In genomic region chr6:119612871-119613515, GRCh38 we compare ENCODE assay signal across 21 cellular contexts.
DNase-seq lines count a peak whose midpoint lies in the region; ATAC-seq and TF ChIP-seq lines count a peak whose summit lies in the region.
"Had no signal": no experiment of that assay in that cellular context is flagged by ENCODE, and none has a peak within 500 bp of the region (broad histone marks: within the 10 kb centered on the region; RNA-seq: fewer than 3 reads in every experiment).

No MANE protein-coding gene starts in this region.

- no peak overlapping the region for H4K8ac ChIP-seq in H9 (replicated peaks; ENCODE audit: insufficient read length, low read depth, low read length)

- H3T11ph ChIP-seq in H9 (ENCODE audit: low read length) = no peak overlapping the region

- H2BK12ac ChIP-seq in H9 (ENCODE audit: insufficient read length, low read depth, low read length) = no peak overlapping the region

- dilution Hi-C loops in mammary epithelial cell (cut with HindIII; ENCODE audit: low sequenced_read_pairs) = no loop called here

- no peak overlapping the region for H2BK5ac ChIP-seq in H9 (ENCODE audit: insufficient read length, low read length)

- H3K79me2 ChIP-seq in mammary epithelial cell (ENCODE audit: insufficient read depth, low read length) (no peaks in the 10 kb centered on the region), H9 (ENCODE audit: insufficient read depth, low read length) (no peaks in the 10 kb centered on the region)

- H3K9me3 Mint-ChIP-seq in MCF 10A (ENCODE audit: unreplicated experiment) (no peaks in the 10 kb centered on the region), H9 (no peaks in the 10 kb centered on the region)

- no peaks in the 10 kb centered on the region for H3K27me3 ChIP-seq in mammary epithelial cell (ENCODE audit: insufficient read depth, low read length)
- no peaks in the 10 kb centered on the region for H3K27me3 ChIP-seq in H9 (ENCODE audit: insufficient read depth, low read length)
- H3K27me3 ChIP-seq: cardiac muscle cell, thyroid gland had no signal

- H3K27ac Mint-ChIP-seq in MCF 10A (ENCODE audit: low read depth, unreplicated experiment) (no peak overlapping the region), H9 (no peak overlapping the region)
- H3K27ac Mint-ChIP-seq: activated naive CD8-positive, alpha-beta T cell; CD4-positive, CD25-positive, alpha-beta regulatory T cell had no signal

- no peak for ATAC-seq in GM18870 (IDR thresholded peaks at IDR 0.05; ENCODE audit: unreplicated experiment)
- ATAC-seq: psoas muscle had no signal

- intact Hi-C loops in mammary epithelial cell (cut with micrococcal nuclease) = no loop called here
- intact Hi-C loops in MCF 10A (cut with micrococcal nuclease) = no loop called here

- H4K5ac ChIP-seq in H9 (ENCODE audit: insufficient read length, low read depth, low read length) = no peak overlapping the region

- no peak overlapping the region for H4K91ac ChIP-seq in H9 (ENCODE audit: insufficient read length, low read depth, low read length)

- H3K14ac ChIP-seq in H9 (ENCODE audit: insufficient read depth, low read length) = no peak overlapping the region

- WGBS in mammary epithelial cell (ENCODE audit: low coverage, missing lambda C conversion rate) = 100% methylated on average over 1 of the region's 1 CpG
- WGBS in H9 (ENCODE audit: extremely low coverage, insufficient read length, low lambda C conversion rate) = no CpG with 5 or more reads among the region's 1 CpG

- no peak overlapping the region for H3K18ac ChIP-seq in H9 (ENCODE audit: insufficient read length, low read depth, low read length)

- H4K20me1 ChIP-seq in mammary epithelial cell (ENCODE audit: insufficient read depth, low read length) = no peaks in the 10 kb centered on the region
- no peaks in the 10 kb centered on the region for H4K20me1 ChIP-seq in H9 (ENCODE audit: control insufficient read depth, insufficient read depth, insufficient read length)

- no peak overlapping the region for H3K23ac ChIP-seq in H9 (ENCODE audit: insufficient read length, low read depth, low read length)

- H3K36me3 Mint-ChIP-seq in MCF 10A (ENCODE audit: insufficient read depth, unreplicated experiment) (no peaks in the 10 kb centered on the region), H9 (ENCODE audit: insufficient read depth in 1 of 3, low read depth in 3 of 3) (no peaks in the 10 kb centered on the region)
- H3K36me3 Mint-ChIP-seq: activated naive CD8-positive, alpha-beta T cell; CD4-positive, CD25-positive, alpha-beta regulatory T cell; mesothelial cell of epicardium had no signal

- no peaks in the 10 kb centered on the region for H3K79me1 ChIP-seq in H9 (ENCODE audit: insufficient read depth, low read depth, low read length, poor library complexity, severe bottlenecking)

- in situ Hi-C loops in mammary epithelial cell (cut with MboI; ENCODE audit: low sequenced_read_pairs in 2 of 2) = no loop called here
- in situ Hi-C loops in astrocyte of the spinal cord (cut with HindIII; ENCODE audit: low sequenced_read_pairs) = no loop called here

- CTCF ChIA-PET in mammary epithelial cell (lab: Charles Lee; ENCODE audit: low non-redundant PET) = no interaction called here
- CTCF ChIA-PET in MCF 10A (lab: Yijun Ruan, JAX) = no interaction called here

- H2BK20ac ChIP-seq in H9 (ENCODE audit: low read depth, low read length, poor library complexity, severe bottlenecking) = no peak overlapping the region

- H3K4me3 ChIP-seq in mammary epithelial cell (replicated peaks in 1 of 3; ENCODE audit: insufficient read depth in 1 of 3, low read depth in 2 of 3, low read length in 3 of 3) (no peak overlapping the region), astrocyte of the spinal cord (ENCODE audit: low read depth, low read length) (no peak overlapping the region)
- H3K4me3 ChIP-seq: cardiac muscle cell, psoas muscle, thyroid gland had no signal

- no peaks in the 10 kb centered on the region for H3K9me3 ChIP-seq in mammary epithelial cell (replicated peaks; ENCODE audit: insufficient read depth, low read length)
- H3K9me3 ChIP-seq in H9 (ENCODE audit: control insufficient read depth, low read depth, low read length) = no peaks in the 10 kb centered on the region
- H3K9me3 ChIP-seq: psoas muscle, thyroid gland had no signal

- no peak overlapping the region for H2AK5ac ChIP-seq in H9 (ENCODE audit: insufficient read length, low read length)

- H3K27ac ChIP-seq in mammary epithelial cell (ENCODE audit: insufficient read depth, low read depth, low read length) (no peak overlapping the region), H9 (ENCODE audit: insufficient read length, low read depth, low read length) (no peak overlapping the region)
- H3K27ac ChIP-seq: cardiac muscle cell, psoas muscle, thyroid gland had no signal

- no TSS peak for BruUV-seq in mammary epithelial cell (replicated peaks; lab: Mats Ljungman, UMichigan)
- no TSS peak for BruUV-seq in MCF 10A (replicated peaks; lab: Mats Ljungman, UMichigan)

- no peak overlapping the region for H3K9ac ChIP-seq in mammary epithelial cell (ENCODE audit: insufficient read depth, low read length)
- H3K9ac ChIP-seq in H9 (ENCODE audit: extremely low read depth, insufficient read length, low read length) = no peak overlapping the region

- no peak overlapping the region for H2BK120ac ChIP-seq in H9 (ENCODE audit: low read depth, low read length, poor library complexity, severe bottlenecking)

- H3K4me1 ChIP-seq in mammary epithelial cell (ENCODE audit: insufficient read depth, low read length) = peaks cover 11% of the 10 kb centered on the region
- no peaks in the 10 kb centered on the region; the same call in 1 of the 2 replicates for H3K4me1 ChIP-seq in H9 (ENCODE audit: insufficient read depth, low read length)
- H3K4me1 ChIP-seq: psoas muscle, thyroid gland had no signal

- H2AFZ ChIP-seq in mammary epithelial cell (ENCODE audit: low read depth, low read length) (peak overlapping the region; percentile 5), H9 (ENCODE audit: low read length) (no peak overlapping the region)

- no peak overlapping the region for H3K4me2 ChIP-seq in mammary epithelial cell (ENCODE audit: insufficient read depth, low read depth, low read length)
- no peak overlapping the region for H3K4me2 ChIP-seq in H9 (ENCODE audit: insufficient read depth, insufficient read length, low read length)

- no peak overlapping the region for H3K56ac ChIP-seq in H9 (ENCODE audit: insufficient read length, low read depth, low read length)

- H3K4me1 Mint-ChIP-seq in MCF 10A (ENCODE audit: insufficient read depth, unreplicated experiment) = peaks cover under 1% of the 10 kb centered on the region
- H3K4me1 Mint-ChIP-seq in H9 = peaks cover 18 to 20% of the 10 kb centered on the region in 2 experiments
- H3K4me1 Mint-ChIP-seq: CD4-positive, CD25-positive, alpha-beta regulatory T cell had no signal

- H3K4ac ChIP-seq in H9 (ENCODE audit: low read depth, low read length) = no peak overlapping the region

- TF ChIP-seq CTCF in mammary epithelial cell (conservative IDR thresholded peaks at IDR 0.05 in 1 of 2, IDR thresholded peaks at IDR 0.05 in 1 of 2; ENCODE audit: extremely low read depth in 1 of 2, insufficient read depth in 1 of 2, low read depth in 1 of 2, low read length in 2 of 2) = no peak
- TF ChIP-seq CTCF in MCF 10A (IDR thresholded peaks at IDR 0.05; ENCODE audit: unreplicated experiment) = no peak
- no peak for TF ChIP-seq CTCF in astrocyte of the spinal cord (IDR thresholded peaks at IDR 0.05; ENCODE audit: low read depth, low read length)
- no peak for TF ChIP-seq CTCF in H9 (conservative IDR thresholded peaks at IDR 0.05)

- no peak overlapping the region for H3K4me3 Mint-ChIP-seq in MCF 10A (ENCODE audit: unreplicated experiment)
- no peak overlapping the region for H3K4me3 Mint-ChIP-seq in H9
- H3K4me3 Mint-ChIP-seq: activated naive CD8-positive, alpha-beta T cell; CD4-positive, CD25-positive, alpha-beta regulatory T cell; mesothelial cell of epicardium had no signal

- DNase-seq in mammary epithelial cell = peak; percentile 32
- DNase-seq in MCF 10A (ENCODE audit: unreplicated experiment) = no peak
- peak; percentile 32 for DNase-seq in astrocyte of the spinal cord (ENCODE audit: low read depth, low spot score)
- peak; percentile 16 for DNase-seq in iris pigment epithelial cell (ENCODE audit: low read depth)
- no peak for DNase-seq in ureter (ENCODE audit: low spot score)
- no peak for DNase-seq in H9
- DNase-seq in ecto neural progenitor cell (ENCODE audit: low spot score) = no peak
- DNase-seq: activated CD4-positive, CD25-positive, alpha-beta regulatory T cell; CD4-positive, CD25-positive, alpha-beta regulatory T cell; DMS79; effector CD4-positive, alpha-beta T cell; NCI-H2107; NCI-H69; psoas muscle; SIG-M5; T-helper 2 cell; thyroid gland had no signal

- no peak overlapping the region for H2BK15ac ChIP-seq in H9 (ENCODE audit: low read depth, low read length)

- H3K36me3 ChIP-seq in mammary epithelial cell (ENCODE audit: insufficient read depth, low read length) = no peaks in the 10 kb centered on the region
- H3K36me3 ChIP-seq: cardiac muscle cell, thyroid gland had no signal

- H3K27me3 Mint-ChIP-seq in MCF 10A (ENCODE audit: insufficient read depth, unreplicated experiment) (no peaks in the 10 kb centered on the region), H9 (ENCODE audit: low read depth) (no peaks in the 10 kb centered on the region; the same call in 1 of the 2 replicates)
- H3K27me3 Mint-ChIP-seq: activated naive CD8-positive, alpha-beta T cell had no signal

- POLR2A ChIA-PET in MCF 10A (lab: Yijun Ruan, JAX) = interaction anchor here (0.6 to 1.8 kb wide), 4 partner anchors 9 to 76 kb away, joined by 3 to 5 read pairs (median 4); no protein-coding TSS in a partner anchor

- no peaks in the 10 kb centered on the region for H3K23me2 ChIP-seq in H9 (ENCODE audit: insufficient read length, low read depth, low read length, poor library complexity, severe bottlenecking)

Comparison
In these comparisons a context has a peak if more than half of its experiments do, and no peak if none do; other contexts are left out.
1. DNase-seq: peak in mammary epithelial cell (single experiment), astrocyte of the spinal cord (single experiment) and iris pigment epithelial cell (single experiment); none in MCF 10A (single experiment), ureter (single experiment), H9 (single experiment) and ecto neural progenitor cell (single experiment).